In genomic region chr1:4684142-4684541, GRCh38 we compare ENCODE assay signal across 19 cellular contexts. TPM values are rescaled to one million over a fixed set of nuclear protein-coding genes. Genes with fewer than 3 reads are reported as not detected.
"Had no signal": no experiment of that assay in that cellular context is flagged by ENCODE, and none has a peak within 500 bp of the region (broad histone marks: within the 10 kb centered on the region; RNA-seq: fewer than 3 reads in every experiment).

No MANE protein-coding gene starts in this region.

- H3K4me1 ChIP-seq: ascending aorta, esophagus squamous epithelium, tibial artery, vagina had no signal

- H3K36me3 ChIP-seq: ascending aorta, cardiac muscle cell, esophagus squamous epithelium, tibial artery, vagina had no signal

- H3K27ac ChIP-seq: ascending aorta, cardiac muscle cell, esophagus squamous epithelium, tibial artery, vagina had no signal

- H3K4me3 ChIP-seq: ascending aorta, cardiac muscle cell, esophagus squamous epithelium, tibial artery, vagina had no signal

- FAIRE-seq: colon, endothelial cell of umbilical vein had no signal

- ATAC-seq: activated CD4-positive, CD25-positive, alpha-beta regulatory T cell treated with anti-CD3 and anti-CD28 coated beads, Interleukin-2, amount 50 U/mL, for 24 hours; activated naive CD8-positive, alpha-beta T cell treated with anti-CD3 and anti-CD28 coated beads, Interleukin-2, amount 50 U/mL, for 24 hours; activated T-helper 17 cell treated with anti-CD3 and anti-CD28 coated beads, Interleukin-2, amount 50 U/mL, for 72 hours; naive thymus-derived CD4-positive, alpha-beta T cell; stimulated activated effector memory CD8-positive, alpha-beta T cell treated with anti-CD3 and anti-CD28 coated beads, Interleukin-12 subunit alpha, Interleukin-12 subunit beta, amount 100 ng/mL, for 72 hours; T-cell had no signal

- DNase-seq: activated naive CD4-positive, alpha-beta T cell treated with Interleukin-2 at 50 U/mL for 16 hours; activated naive CD8-positive, alpha-beta T cell treated with anti-CD3 and anti-CD28 coated beads, Interleukin-2, amount 50 U/mL, for 24 hours; activated T-cell treated with anti-CD3 and anti-CD28 coated beads for 4 hours; esophagus squamous epithelium; glutamatergic neuron; immature natural killer cell; naive thymus-derived CD4-positive, alpha-beta T cell; T-cell; T-helper 9 cell; tibial artery had no signal

- H3K9me3 ChIP-seq: vagina had no signal

RNA-seq across cellular contexts. Expression of gene AJAP1, which starts 29.7 kb away (rescaled TPM):
- total RNA-seq: activated T-helper 17 cell treated with anti-CD3 and anti-CD28 coated beads, Interleukin-2, amount 50 U/mL, for 72 hours; cardiac muscle cell; endothelial cell of umbilical vein; lung microvascular endothelial cell had no signal
- polyA plus RNA-seq: cardiac muscle cell, endothelial cell of umbilical vein, immature natural killer cell had no signal
